1 cellular context compared by ENCODE assay signal in the genomic region with DNA sequence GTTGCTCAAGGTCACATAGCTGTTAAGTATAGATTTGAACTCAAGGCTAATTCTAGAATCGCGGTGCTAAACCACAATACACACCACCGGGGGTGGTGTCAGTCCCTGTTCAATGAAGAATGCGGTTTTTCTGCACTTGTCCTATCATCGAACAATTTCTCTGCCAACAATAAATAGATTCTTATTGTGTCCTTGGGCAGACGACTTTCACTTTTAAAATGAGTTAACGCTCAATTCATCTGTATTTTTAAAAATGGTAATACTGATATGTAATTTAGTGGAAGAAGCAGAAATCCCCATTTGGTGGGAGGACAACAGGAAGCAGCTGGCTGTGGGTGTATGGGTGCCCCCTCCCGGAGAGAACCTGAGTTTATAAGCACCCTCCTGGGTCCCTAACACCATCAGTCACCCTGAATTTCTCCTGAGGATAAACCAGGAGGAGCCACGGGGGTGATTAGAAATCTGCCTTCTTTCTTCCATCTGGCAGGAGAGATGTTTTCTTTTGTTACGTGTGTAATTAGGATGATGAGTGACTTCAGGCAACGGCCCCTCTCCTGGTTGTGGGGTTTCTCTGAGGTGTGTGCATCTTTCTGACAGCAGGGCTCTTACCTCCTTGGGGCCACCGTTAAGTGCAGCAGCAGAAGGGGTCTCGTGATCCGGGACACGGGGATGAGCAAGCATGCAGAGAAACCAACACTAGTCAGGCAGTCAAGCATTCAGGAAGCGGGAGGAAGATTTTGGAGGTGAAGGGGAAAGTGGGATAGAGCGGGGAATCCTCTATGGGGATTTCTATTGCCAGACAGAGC.
TF ChIP-seq lines count a peak whose summit lies in the region.

No MANE protein-coding gene starts in this region.

TF ChIP-seq in GM12878, 131 proteins besides CTCF, POLR2A, EP300 and RAD21 (continued from another document):
- TF ChIP-seq, protein P1, sequence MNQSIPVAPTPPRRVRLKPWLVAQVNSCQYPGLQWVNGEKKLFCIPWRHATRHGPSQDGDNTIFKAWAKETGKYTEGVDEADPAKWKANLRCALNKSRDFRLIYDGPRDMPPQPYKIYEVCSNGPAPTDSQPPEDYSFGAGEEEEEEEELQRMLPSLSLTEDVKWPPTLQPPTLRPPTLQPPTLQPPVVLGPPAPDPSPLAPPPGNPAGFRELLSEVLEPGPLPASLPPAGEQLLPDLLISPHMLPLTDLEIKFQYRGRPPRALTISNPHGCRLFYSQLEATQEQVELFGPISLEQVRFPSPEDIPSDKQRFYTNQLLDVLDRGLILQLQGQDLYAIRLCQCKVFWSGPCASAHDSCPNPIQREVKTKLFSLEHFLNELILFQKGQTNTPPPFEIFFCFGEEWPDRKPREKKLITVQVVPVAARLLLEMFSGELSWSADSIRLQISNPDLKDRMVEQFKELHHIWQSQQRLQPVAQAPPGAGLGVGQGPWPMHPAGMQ (IDR thresholded peaks at IDR 0.05; ENCODE audit: borderline replicate concordance): 0 out of 2 replicates have a peak, but pooled peaks have one; percentile 38
- TF ChIP-seq TARDBP (IDR thresholded peaks at IDR 0.05; ENCODE audit: borderline replicate concordance): no peak
- TF ChIP-seq, protein P2, sequence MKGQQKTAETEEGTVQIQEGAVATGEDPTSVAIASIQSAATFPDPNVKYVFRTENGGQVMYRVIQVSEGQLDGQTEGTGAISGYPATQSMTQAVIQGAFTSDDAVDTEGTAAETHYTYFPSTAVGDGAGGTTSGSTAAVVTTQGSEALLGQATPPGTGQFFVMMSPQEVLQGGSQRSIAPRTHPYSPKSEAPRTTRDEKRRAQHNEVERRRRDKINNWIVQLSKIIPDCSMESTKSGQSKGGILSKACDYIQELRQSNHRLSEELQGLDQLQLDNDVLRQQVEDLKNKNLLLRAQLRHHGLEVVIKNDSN (IDR thresholded peaks at IDR 0.05; ENCODE audit: borderline replicate concordance, extremely low read length, insufficient read depth, low read depth, low read length): no peak
- TF ChIP-seq, protein P3, sequence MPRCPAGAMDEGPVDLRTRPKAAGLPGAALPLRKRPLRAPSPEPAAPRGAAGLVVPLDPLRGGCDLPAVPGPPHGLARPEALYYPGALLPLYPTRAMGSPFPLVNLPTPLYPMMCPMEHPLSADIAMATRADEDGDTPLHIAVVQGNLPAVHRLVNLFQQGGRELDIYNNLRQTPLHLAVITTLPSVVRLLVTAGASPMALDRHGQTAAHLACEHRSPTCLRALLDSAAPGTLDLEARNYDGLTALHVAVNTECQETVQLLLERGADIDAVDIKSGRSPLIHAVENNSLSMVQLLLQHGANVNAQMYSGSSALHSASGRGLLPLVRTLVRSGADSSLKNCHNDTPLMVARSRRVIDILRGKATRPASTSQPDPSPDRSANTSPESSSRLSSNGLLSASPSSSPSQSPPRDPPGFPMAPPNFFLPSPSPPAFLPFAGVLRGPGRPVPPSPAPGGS (IDR thresholded peaks at IDR 0.05; ENCODE audit: borderline replicate concordance, insufficient read depth, low read depth, low read length, poor library complexity, severe bottlenecking): peak; percentile 8
- TF ChIP-seq HDGF (IDR thresholded peaks at IDR 0.05): no peak
- TF ChIP-seq MXI1 (IDR thresholded peaks at IDR 0.05; ENCODE audit: low read depth, low read length): 0 out of 2 replicates have a peak, but pooled peaks have one; percentile 23
- no peak for TF ChIP-seq PAX8 (IDR thresholded peaks at IDR 0.05)
- TF ChIP-seq, protein P4, sequence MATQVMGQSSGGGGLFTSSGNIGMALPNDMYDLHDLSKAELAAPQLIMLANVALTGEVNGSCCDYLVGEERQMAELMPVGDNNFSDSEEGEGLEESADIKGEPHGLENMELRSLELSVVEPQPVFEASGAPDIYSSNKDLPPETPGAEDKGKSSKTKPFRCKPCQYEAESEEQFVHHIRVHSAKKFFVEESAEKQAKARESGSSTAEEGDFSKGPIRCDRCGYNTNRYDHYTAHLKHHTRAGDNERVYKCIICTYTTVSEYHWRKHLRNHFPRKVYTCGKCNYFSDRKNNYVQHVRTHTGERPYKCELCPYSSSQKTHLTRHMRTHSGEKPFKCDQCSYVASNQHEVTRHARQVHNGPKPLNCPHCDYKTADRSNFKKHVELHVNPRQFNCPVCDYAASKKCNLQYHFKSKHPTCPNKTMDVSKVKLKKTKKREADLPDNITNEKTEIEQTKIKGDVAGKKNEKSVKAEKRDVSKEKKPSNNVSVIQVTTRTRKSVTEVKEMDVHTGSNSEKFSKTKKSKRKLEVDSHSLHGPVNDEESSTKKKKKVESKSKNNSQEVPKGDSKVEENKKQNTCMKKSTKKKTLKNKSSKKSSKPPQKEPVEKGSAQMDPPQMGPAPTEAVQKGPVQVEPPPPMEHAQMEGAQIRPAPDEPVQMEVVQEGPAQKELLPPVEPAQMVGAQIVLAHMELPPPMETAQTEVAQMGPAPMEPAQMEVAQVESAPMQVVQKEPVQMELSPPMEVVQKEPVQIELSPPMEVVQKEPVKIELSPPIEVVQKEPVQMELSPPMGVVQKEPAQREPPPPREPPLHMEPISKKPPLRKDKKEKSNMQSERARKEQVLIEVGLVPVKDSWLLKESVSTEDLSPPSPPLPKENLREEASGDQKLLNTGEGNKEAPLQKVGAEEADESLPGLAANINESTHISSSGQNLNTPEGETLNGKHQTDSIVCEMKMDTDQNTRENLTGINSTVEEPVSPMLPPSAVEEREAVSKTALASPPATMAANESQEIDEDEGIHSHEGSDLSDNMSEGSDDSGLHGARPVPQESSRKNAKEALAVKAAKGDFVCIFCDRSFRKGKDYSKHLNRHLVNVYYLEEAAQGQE (IDR thresholded peaks at IDR 0.05; ENCODE audit: low read depth, low read length): no peak
- TF ChIP-seq JUND (IDR thresholded peaks at IDR 0.05; ENCODE audit: low read depth, low read length): no peak
- TF ChIP-seq, protein P5, sequence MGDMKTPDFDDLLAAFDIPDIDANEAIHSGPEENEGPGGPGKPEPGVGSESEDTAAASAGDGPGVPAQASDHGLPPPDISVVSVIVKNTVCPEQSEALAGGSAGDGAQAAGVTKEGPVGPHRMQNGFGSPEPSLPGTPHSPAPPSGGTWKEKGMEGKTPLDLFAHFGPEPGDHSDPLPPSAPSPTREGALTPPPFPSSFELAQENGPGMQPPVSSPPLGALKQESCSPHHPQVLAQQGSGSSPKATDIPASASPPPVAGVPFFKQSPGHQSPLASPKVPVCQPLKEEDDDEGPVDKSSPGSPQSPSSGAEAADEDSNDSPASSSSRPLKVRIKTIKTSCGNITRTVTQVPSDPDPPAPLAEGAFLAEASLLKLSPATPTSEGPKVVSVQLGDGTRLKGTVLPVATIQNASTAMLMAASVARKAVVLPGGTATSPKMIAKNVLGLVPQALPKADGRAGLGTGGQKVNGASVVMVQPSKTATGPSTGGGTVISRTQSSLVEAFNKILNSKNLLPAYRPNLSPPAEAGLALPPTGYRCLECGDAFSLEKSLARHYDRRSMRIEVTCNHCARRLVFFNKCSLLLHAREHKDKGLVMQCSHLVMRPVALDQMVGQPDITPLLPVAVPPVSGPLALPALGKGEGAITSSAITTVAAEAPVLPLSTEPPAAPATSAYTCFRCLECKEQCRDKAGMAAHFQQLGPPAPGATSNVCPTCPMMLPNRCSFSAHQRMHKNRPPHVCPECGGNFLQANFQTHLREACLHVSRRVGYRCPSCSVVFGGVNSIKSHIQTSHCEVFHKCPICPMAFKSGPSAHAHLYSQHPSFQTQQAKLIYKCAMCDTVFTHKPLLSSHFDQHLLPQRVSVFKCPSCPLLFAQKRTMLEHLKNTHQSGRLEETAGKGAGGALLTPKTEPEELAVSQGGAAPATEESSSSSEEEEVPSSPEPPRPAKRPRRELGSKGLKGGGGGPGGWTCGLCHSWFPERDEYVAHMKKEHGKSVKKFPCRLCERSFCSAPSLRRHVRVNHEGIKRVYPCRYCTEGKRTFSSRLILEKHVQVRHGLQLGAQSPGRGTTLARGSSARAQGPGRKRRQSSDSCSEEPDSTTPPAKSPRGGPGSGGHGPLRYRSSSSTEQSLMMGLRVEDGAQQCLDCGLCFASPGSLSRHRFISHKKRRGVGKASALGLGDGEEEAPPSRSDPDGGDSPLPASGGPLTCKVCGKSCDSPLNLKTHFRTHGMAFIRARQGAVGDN (IDR thresholded peaks at IDR 0.05): no peak
- TF ChIP-seq ESRRA (IDR thresholded peaks at IDR 0.05; ENCODE audit: low read length): no peak; the same call in 1 of the 2 replicates
- TF ChIP-seq NBN (IDR thresholded peaks at IDR 0.05): peak; percentile 41; the same call in 1 of the 2 replicates
- TF ChIP-seq ZNF622 (IDR thresholded peaks at IDR 0.05): no peak
- TF ChIP-seq SUZ12 (IDR thresholded peaks at IDR 0.05; ENCODE audit: unreplicated experiment): no peak
- no peak for TF ChIP-seq NFYA (IDR thresholded peaks at IDR 0.05; ENCODE audit: borderline replicate concordance, low read depth, low read length)
- peak; percentile 51 for TF ChIP-seq MEF2B (IDR thresholded peaks at IDR 0.05; ENCODE audit: partially characterized antibody, poor library complexity, severe bottlenecking)
- TF ChIP-seq BCL11A (IDR thresholded peaks at IDR 0.05; ENCODE audit: low read depth, low read length): 0 out of 2 replicates have a peak, but pooled peaks have one; percentile 28
- TF ChIP-seq STAT1 (conservative IDR thresholded peaks at IDR 0.05): no peak
- peak; percentile 94 for TF ChIP-seq RUNX3 (IDR thresholded peaks at IDR 0.05; ENCODE audit: low read length)
